In genomic region chr19:40797963-40798222, GRCh38 we compare ENCODE assay signal across 7 cellular contexts. TPM values are rescaled to one million over a fixed set of nuclear protein-coding genes. Genes with fewer than 3 reads are reported as not detected.
A peak's percentile ranks its signal among the peaks of the same experiment; 100 is the strongest.
DNase-seq lines count a peak whose midpoint lies in the region; ATAC-seq and TF ChIP-seq lines count a peak whose summit lies in the region.

No MANE protein-coding gene starts in this region.

- DNase-seq in HFFc6: no peak
- no peak for DNase-seq in immature natural killer cell
- DNase-seq in effector CD4-positive, alpha-beta T cell: no peak
- DNase-seq in nucleus accumbens (lab: John Stamatoyannopoulos, UW): no peak
- no peak for DNase-seq in hypothalamus (lab: John Stamatoyannopoulos, UW)

- no peaks in the 10 kb centered on the region for H3K27me3 ChIP-seq in stomach smooth muscle (ENCODE audit: control insufficient read depth in 1 of 2, insufficient read depth in 2 of 2, low read length in 2 of 2)

- H3K27ac ChIP-seq in stomach smooth muscle (ENCODE audit: low read length): peak overlapping the region; percentile 92

- H3K9me3 ChIP-seq in stomach smooth muscle (ENCODE audit: control insufficient read depth in 2 of 2, low read length in 2 of 2): no peaks in the 10 kb centered on the region

- H3K36me3 ChIP-seq in stomach smooth muscle (ENCODE audit: control insufficient read depth in 2 of 2, insufficient read depth in 2 of 2, low read length in 2 of 2): peaks cover 0 to 10% of the 10 kb centered on the region in 2 donors

- peaks cover 40% of the 10 kb centered on the region for H3K4me1 ChIP-seq in stomach smooth muscle (ENCODE audit: control insufficient read depth, insufficient read depth, low read length)

- TF ChIP-seq CTCF in HFFc6 (IDR thresholded peaks at IDR 0.05): no peak

- no peaks in the 10 kb centered on the region for H3K9me3 Mint-ChIP-seq in HFFc6
- no peaks in the 10 kb centered on the region for H3K9me3 Mint-ChIP-seq in activated T-helper 17 cell treated with anti-CD3 and anti-CD28 coated beads, Interleukin-2, amount 50 U/mL, for 72 hours
- H3K9me3 Mint-ChIP-seq in immature natural killer cell: no peaks in the 10 kb centered on the region

- H3K27ac Mint-ChIP-seq in HFFc6: peak overlapping the region; percentile 98
- H3K27ac Mint-ChIP-seq in activated T-helper 17 cell treated with anti-CD3 and anti-CD28 coated beads, Interleukin-2, amount 50 U/mL, for 72 hours: peak overlapping the region; percentile 95
- H3K27ac Mint-ChIP-seq in immature natural killer cell: peak overlapping the region; percentile 100

- H3K4me3 ChIP-seq in stomach smooth muscle (ENCODE audit: low read length in 2 of 2): peak overlapping the region; percentile 68 to 85

- H3K9ac ChIP-seq in stomach smooth muscle (ENCODE audit: low read length in 2 of 2): peak overlapping the region; percentile 65 to 87

- H3K36me3 Mint-ChIP-seq in HFFc6 (ENCODE audit: low read depth) (peaks cover 11% of the 10 kb centered on the region), immature natural killer cell (peaks cover 0 to 15% (median 8%) of the 10 kb centered on the region in 3 donors)
- peaks cover 40% of the 10 kb centered on the region for H3K36me3 Mint-ChIP-seq in activated T-helper 17 cell treated with anti-CD3 and anti-CD28 coated beads, Interleukin-2, amount 50 U/mL, for 72 hours (ENCODE audit: low read depth)

- H3K4me3 Mint-ChIP-seq in HFFc6 (peak overlapping the region; percentile 97), immature natural killer cell (peak overlapping the region; percentile 93 to 100 (median 98))
- peak overlapping the region; percentile 94 for H3K4me3 Mint-ChIP-seq in activated T-helper 17 cell treated with anti-CD3 and anti-CD28 coated beads, Interleukin-2, amount 50 U/mL, for 72 hours

- H3K4me1 Mint-ChIP-seq in HFFc6 (ENCODE audit: low read depth) (peaks cover 33% of the 10 kb centered on the region), immature natural killer cell (peaks cover 46 to 49% of the 10 kb centered on the region in 2 donors)
- H3K4me1 Mint-ChIP-seq in activated T-helper 17 cell treated with anti-CD3 and anti-CD28 coated beads, Interleukin-2, amount 50 U/mL, for 72 hours: peaks cover 27% of the 10 kb centered on the region

- H3K27me3 Mint-ChIP-seq in HFFc6 (ENCODE audit: insufficient read depth) (peaks cover 3% of the 10 kb centered on the region; the same call in 1 of the 2 replicates), immature natural killer cell (ENCODE audit: low read depth in 3 of 3) (peaks cover 10 to 28% (median 18%) of the 10 kb centered on the region in 3 donors)
- no peaks in the 10 kb centered on the region for H3K27me3 Mint-ChIP-seq in activated T-helper 17 cell treated with anti-CD3 and anti-CD28 coated beads, Interleukin-2, amount 50 U/mL, for 72 hours

- ATAC-seq in activated T-helper 17 cell treated with anti-CD3 and anti-CD28 coated beads, Interleukin-2, amount 50 U/mL, for 72 hours (replicated peaks): no peak

RNA-seq across cellular contexts. Expression of gene EGLN2, which starts 1.1 kb away (rescaled TPM):
- total RNA-seq in HFFc6 (2021; fragmentation: NEBNext Ultra II Directional; extraction: Animal tissue kit (Norgen Biotek cat#: 25700)): 10 to 100 TPM; 56.0 to 72.0 (median 60.1) TPM
- total RNA-seq in activated T-helper 17 cell treated with anti-CD3 and anti-CD28 coated beads, Interleukin-2, amount 50 U/mL, for 72 hours: 10 to 100 TPM; 78.1 to 86.8 TPM
- 100 to 1,000 TPM in 2 of 3 donors, 10 to 100 TPM in 1; 88.4 to 124 (median 101) TPM for polyA plus RNA-seq in immature natural killer cell

RNA-seq across cellular contexts. Expression of gene RAB4B, which starts 19.8 kb away (rescaled TPM):
- total RNA-seq in HFFc6 (2021; fragmentation: NEBNext Ultra II Directional; extraction: Animal tissue kit (Norgen Biotek cat#: 25700)): 10 to 100 TPM; 20.4 to 26.4 (median 22.0) TPM
- total RNA-seq in activated T-helper 17 cell treated with anti-CD3 and anti-CD28 coated beads, Interleukin-2, amount 50 U/mL, for 72 hours: 10 to 100 TPM; 29.0 to 31.3 TPM
- polyA plus RNA-seq in immature natural killer cell: 100 to 1,000 TPM; 129 to 151 (median 150) TPM

RNA-seq across cellular contexts. Expression of gene MIA, which starts 22.6 kb away (rescaled TPM):
- not detected for total RNA-seq in HFFc6 (2021; fragmentation: NEBNext Ultra II Directional; extraction: Animal tissue kit (Norgen Biotek cat#: 25700))
- total RNA-seq in activated T-helper 17 cell treated with anti-CD3 and anti-CD28 coated beads, Interleukin-2, amount 50 U/mL, for 72 hours: 1 to 10 TPM in 1 of 2 donors, not detected in 1; 5.7 TPM
- polyA plus RNA-seq in immature natural killer cell: not detected

RNA-seq across cellular contexts. Expression of gene SNRPA, which starts 46.9 kb away (rescaled TPM):
- total RNA-seq in HFFc6 (2021; fragmentation: NEBNext Ultra II Directional; extraction: Animal tissue kit (Norgen Biotek cat#: 25700)): 100 to 1,000 TPM in 4 of 6 experiments, 10 to 100 TPM in 2; 87.8 to 120 (median 104) TPM
- total RNA-seq in activated T-helper 17 cell treated with anti-CD3 and anti-CD28 coated beads, Interleukin-2, amount 50 U/mL, for 72 hours: 100 to 1,000 TPM; 171 to 175 TPM
- 10 to 100 TPM; 28.9 to 78.7 (median 39.2) TPM for polyA plus RNA-seq in immature natural killer cell

RNA-seq across cellular contexts. Expression of gene ACTMAP, which starts 47.6 kb away (rescaled TPM):
- total RNA-seq in HFFc6 (2021; fragmentation: NEBNext Ultra II Directional; extraction: Animal tissue kit (Norgen Biotek cat#: 25700)): 1 to 10 TPM; 6.7 to 8.5 (median 7.5) TPM
- 10 to 100 TPM; 13.0 to 16.6 TPM for total RNA-seq in activated T-helper 17 cell treated with anti-CD3 and anti-CD28 coated beads, Interleukin-2, amount 50 U/mL, for 72 hours
- polyA plus RNA-seq in immature natural killer cell: 1 to 10 TPM in 2 of 3 donors, not detected in 1; 3.1 to 6.2 TPM
